In genomic region chr12:121062391-121063045, GRCh38 we compare ENCODE assay signal across 22 cellular contexts. TPM values are rescaled to one million over a fixed set of nuclear protein-coding genes. Genes with fewer than 3 reads are reported as not detected.
"Had no signal": no experiment of that assay in that cellular context is flagged by ENCODE, and none has a peak within 500 bp of the region (broad histone marks: within the 10 kb centered on the region; RNA-seq: fewer than 3 reads in every experiment).

No MANE protein-coding gene starts in this region.

- H3K4me3 Mint-ChIP-seq: central memory CD8-positive, alpha-beta T cell; effector memory CD8-positive, alpha-beta T cell; natural killer cell; stimulated activated naive B cell treated with anti-CD40 and anti-IgM and Interleukin-4, amounts not matched to agents 10 μg/mL and 1 μg/mL and 100 μg/mL, for 72 hours; stimulated activated naive CD8-positive, alpha-beta T cell treated with anti-CD3 and anti-CD28 coated beads, Interleukin-15, amount 100 ng/mL, for 72 hours had no signal

- H3K27ac Mint-ChIP-seq: effector memory CD8-positive, alpha-beta T cell; natural killer cell; stimulated activated naive B cell treated with anti-CD40 and anti-IgM and Interleukin-4, amounts not matched to agents 10 μg/mL and 1 μg/mL and 100 μg/mL, for 72 hours had no signal

- H3K4me3 ChIP-seq: coronary artery, gastroesophageal sphincter, heart left ventricle, hepatocyte, left ventricle myocardium inferior, lower lobe of right lung, pancreas, right lobe of liver, suprapubic skin had no signal

- H3K27me3 Mint-ChIP-seq: central memory CD8-positive, alpha-beta T cell; effector memory CD8-positive, alpha-beta T cell; stimulated activated naive B cell treated with anti-CD40 and anti-IgM and Interleukin-4, amounts not matched to agents 10 μg/mL and 1 μg/mL and 100 μg/mL, for 72 hours; stimulated activated naive CD8-positive, alpha-beta T cell treated with anti-CD3 and anti-CD28 coated beads, Interleukin-15, amount 100 ng/mL, for 72 hours had no signal

- H3K36me3 Mint-ChIP-seq: natural killer cell; stimulated activated naive B cell treated with anti-CD40 and anti-IgM and Interleukin-4, amounts not matched to agents 10 μg/mL and 1 μg/mL and 100 μg/mL, for 72 hours had no signal

- H3K27ac ChIP-seq: coronary artery, foreskin keratinocyte, gastroesophageal sphincter, heart left ventricle, hepatocyte, left ventricle myocardium inferior, lower lobe of right lung, pancreas, right lobe of liver, suprapubic skin had no signal

- ATAC-seq: effector memory CD8-positive, alpha-beta T cell; foreskin keratinocyte; gastroesophageal sphincter; heart left ventricle; left cardiac atrium; lower lobe of right lung; natural killer cell; pancreas; stimulated activated naive B cell treated with anti-CD40 and anti-IgM and Interleukin-4, amounts not matched to agents 10 μg/mL and 1 μg/mL and 100 μg/mL, for 72 hours; stimulated activated naive CD8-positive, alpha-beta T cell treated with anti-CD3 and anti-CD28 coated beads, Interleukin-15, amount 100 ng/mL, for 72 hours had no signal

- H3K27me3 ChIP-seq: foreskin keratinocyte, heart left ventricle, hepatocyte, pancreas, right lobe of liver, suprapubic skin had no signal

- FAIRE-seq: pancreas, small intestine had no signal

- H3K9me3 Mint-ChIP-seq: central memory CD8-positive, alpha-beta T cell; effector memory CD8-positive, alpha-beta T cell; natural killer cell; stimulated activated naive B cell treated with anti-CD40 and anti-IgM and Interleukin-4, amounts not matched to agents 10 μg/mL and 1 μg/mL and 100 μg/mL, for 72 hours; stimulated activated naive CD8-positive, alpha-beta T cell treated with anti-CD3 and anti-CD28 coated beads, Interleukin-15, amount 100 ng/mL, for 72 hours had no signal

- H3K36me3 ChIP-seq: gastroesophageal sphincter, heart left ventricle, left ventricle myocardium inferior, lower lobe of right lung, pancreas, right lobe of liver, suprapubic skin had no signal

- DNase-seq: effector memory CD8-positive, alpha-beta T cell; foreskin keratinocyte; heart left ventricle; left cardiac atrium; left ventricle myocardium inferior; lower lobe of right lung; natural killer cell; occipital lobe; pancreas; retina; small intestine; stimulated activated CD4-positive, alpha-beta T cell treated with anti-CD3 and anti-CD28 coated beads, Interleukin-15, amount 100 ng/mL, for 24 hours; stimulated activated CD4-positive, alpha-beta T cell treated with anti-CD3 and anti-CD28 coated beads, Interleukin-2, amount 100 ng/mL, for 48 hours; stimulated activated naive B cell treated with anti-CD40 and anti-IgM and Interleukin-4, amounts not matched to agents 10 μg/mL and 1 μg/mL and 100 μg/mL, for 72 hours; stimulated activated naive CD8-positive, alpha-beta T cell treated with anti-CD3 and anti-CD28 coated beads, Interleukin-15, amount 100 ng/mL, for 72 hours had no signal

- H3K9me3 ChIP-seq: gastroesophageal sphincter, heart left ventricle, left ventricle myocardium inferior, lower lobe of right lung, pancreas, right lobe of liver, suprapubic skin had no signal

- H3K4me1 ChIP-seq: foreskin keratinocyte, pancreas had no signal

RNA-seq across cellular contexts. Expression of gene OASL, which starts 23.5 kb away (rescaled TPM):
- total RNA-seq: chondrocyte had no signal
